In genomic region chr5:39902626-39903025, GRCh38 we compare ENCODE assay signal across 34 cellular contexts.
"Had no signal": no experiment of that assay in that cellular context is flagged by ENCODE, and none has a peak within 500 bp of the region (broad histone marks: within the 10 kb centered on the region; RNA-seq: fewer than 3 reads in every experiment).

No MANE protein-coding gene starts in this region.

- DNase-seq: naive thymus-derived CD8-positive, alpha-beta T cell; nephron progenitor cell; nucleus accumbens; ovary; posterior cingulate gyrus; psoas muscle; right cardiac atrium; right lobe of liver; sigmoid colon; spleen; stimulated activated CD4-positive, alpha-beta T cell treated with anti-CD3 and anti-CD28 coated beads, Interleukin-12 subunit alpha, Interleukin-12 subunit beta, amount 100 ng/mL, for 4 hours; stimulated activated CD4-positive, alpha-beta T cell treated with anti-CD3 and anti-CD28 coated beads, Interleukin-1b, Interleukin-23, amount 100 ng/mL, for 48 hours; stimulated activated CD4-positive, alpha-beta T cell treated with anti-CD3 and anti-CD28 coated beads, Interleukin-4, amount 100 ng/mL, for 1 hour; stimulated activated CD4-positive, alpha-beta T cell treated with anti-CD3 and anti-CD28 coated beads, Interleukin-4, amount 100 ng/mL, for 4 hours; stimulated activated CD8-positive, alpha-beta memory T cell treated with anti-CD3 and anti-CD28 coated beads, Interleukin-4, amount 100 ng/mL, for 48 hours; stimulated activated naive CD4-positive, alpha-beta T cell; stimulated activated naive CD8-positive, alpha-beta T cell treated with anti-CD3 and anti-CD28 coated beads, Interleukin-15, amount 100 ng/mL, for 72 hours; stimulated activated naive CD8-positive, alpha-beta T cell treated with anti-CD3 and anti-CD28 coated beads, Interleukin-15, Interleukin-2, amounts not matched to agents 100 U/mL and 50 U/mL, for 24 hours; substantia nigra; testis; tibial artery; transverse colon; upper lobe of right lung; uterus had no signal

- H3K4me1 ChIP-seq: parathyroid adenoma, psoas muscle, right lobe of liver, spleen, suprapubic skin, testis, transverse colon, upper lobe of right lung, uterus had no signal

- H3K27ac ChIP-seq: neutrophil, ovary, parathyroid adenoma, psoas muscle, right lobe of liver, sigmoid colon, skin epidermis, spleen, suprapubic skin, testis, tibial artery, transverse colon, upper lobe of right lung, uterus had no signal

- H3K36me3 Mint-ChIP-seq: natural killer cell treated with Interleukin-12 subunit alpha and Interleukin-12 subunit beta and Interleukin-15 and Interleukin-18, amount 100 ng/mL, for 72 hours; stimulated activated memory B cell treated with anti-CD40 and anti-IgM and Interleukin-4, amounts not matched to agents 10 μg/mL and 1 μg/mL and 100 μg/mL, for 72 hours; type B pancreatic cell had no signal

- H3K36me3 ChIP-seq: neutrophil, ovary, right lobe of liver, sigmoid colon, spleen, suprapubic skin, tibial artery, transverse colon, upper lobe of right lung, uterus had no signal

- H3K9me3 Mint-ChIP-seq: natural killer cell treated with Interleukin-12 subunit alpha and Interleukin-12 subunit beta and Interleukin-15 and Interleukin-18, amount 100 ng/mL, for 72 hours; stimulated activated memory B cell treated with anti-CD40 and anti-IgM and Interleukin-4, amounts not matched to agents 10 μg/mL and 1 μg/mL and 100 μg/mL, for 72 hours; stimulated activated naive CD8-positive, alpha-beta T cell treated with anti-CD3 and anti-CD28 coated beads, Interleukin-15, amount 100 ng/mL, for 72 hours; type B pancreatic cell had no signal

- H3K27ac Mint-ChIP-seq: naive thymus-derived CD8-positive, alpha-beta T cell; natural killer cell treated with Interleukin-12 subunit alpha and Interleukin-12 subunit beta and Interleukin-15 and Interleukin-18, amount 100 ng/mL, for 72 hours; nephron progenitor cell; progenitor cell of endocrine pancreas; stimulated activated memory B cell treated with anti-CD40 and anti-IgM and Interleukin-4, amounts not matched to agents 10 μg/mL and 1 μg/mL and 100 μg/mL, for 72 hours; stimulated activated naive CD8-positive, alpha-beta T cell treated with anti-CD3 and anti-CD28 coated beads, Interleukin-15, amount 100 ng/mL, for 72 hours; type B pancreatic cell had no signal

- H3K4me2 ChIP-seq: smooth muscle cell had no signal

- ATAC-seq: naive thymus-derived CD8-positive, alpha-beta T cell; natural killer cell treated with Interleukin-12 subunit alpha and Interleukin-12 subunit beta and Interleukin-15 and Interleukin-18, amount 100 ng/mL, for 72 hours; psoas muscle; right cardiac atrium; right lobe of liver; stimulated activated memory B cell treated with anti-CD40 and anti-IgM and Interleukin-4, amounts not matched to agents 10 μg/mL and 1 μg/mL and 100 μg/mL, for 72 hours; stimulated activated naive CD8-positive, alpha-beta T cell treated with anti-CD3 and anti-CD28 coated beads, Interleukin-15, amount 100 ng/mL, for 72 hours; stimulated activated naive CD8-positive, alpha-beta T cell treated with anti-CD3 and anti-CD28 coated beads, Interleukin-15, Interleukin-2, amounts not matched to agents 100 U/mL and 50 U/mL, for 24 hours; upper lobe of right lung had no signal

- H3K9me3 ChIP-seq: neutrophil, ovary, psoas muscle, right lobe of liver, sigmoid colon, spleen, suprapubic skin, testis, tibial artery, transverse colon, upper lobe of right lung, uterus had no signal

- H2AFZ ChIP-seq: parathyroid adenoma had no signal

- H3K4me3 Mint-ChIP-seq: naive thymus-derived CD8-positive, alpha-beta T cell; natural killer cell treated with Interleukin-12 subunit alpha and Interleukin-12 subunit beta and Interleukin-15 and Interleukin-18, amount 100 ng/mL, for 72 hours; nephron progenitor cell; neural crest cell; stimulated activated memory B cell treated with anti-CD40 and anti-IgM and Interleukin-4, amounts not matched to agents 10 μg/mL and 1 μg/mL and 100 μg/mL, for 72 hours; stimulated activated naive CD8-positive, alpha-beta T cell treated with anti-CD3 and anti-CD28 coated beads, Interleukin-15, amount 100 ng/mL, for 72 hours; type B pancreatic cell had no signal

- H3K4me1 Mint-ChIP-seq: naive thymus-derived CD8-positive, alpha-beta T cell; nephron progenitor cell; neural crest cell; stimulated activated memory B cell treated with anti-CD40 and anti-IgM and Interleukin-4, amounts not matched to agents 10 μg/mL and 1 μg/mL and 100 μg/mL, for 72 hours; stimulated activated naive CD8-positive, alpha-beta T cell treated with anti-CD3 and anti-CD28 coated beads, Interleukin-15, amount 100 ng/mL, for 72 hours had no signal

- H3K27me3 ChIP-seq: neutrophil, ovary, right lobe of liver, sigmoid colon, suprapubic skin, testis, tibial artery, transverse colon, upper lobe of right lung, uterus had no signal

- H3K79me2 ChIP-seq: parathyroid adenoma had no signal

- H3K4me3 ChIP-seq: ovary, psoas muscle, right lobe of liver, sigmoid colon, skin epidermis, smooth muscle cell, spleen, suprapubic skin, testis, tibial artery, transverse colon, upper lobe of right lung, uterus had no signal

- H3K27me3 Mint-ChIP-seq: progenitor cell of endocrine pancreas, type B pancreatic cell had no signal
